1 cellular context compared by ENCODE assay signal in the genomic region with DNA sequence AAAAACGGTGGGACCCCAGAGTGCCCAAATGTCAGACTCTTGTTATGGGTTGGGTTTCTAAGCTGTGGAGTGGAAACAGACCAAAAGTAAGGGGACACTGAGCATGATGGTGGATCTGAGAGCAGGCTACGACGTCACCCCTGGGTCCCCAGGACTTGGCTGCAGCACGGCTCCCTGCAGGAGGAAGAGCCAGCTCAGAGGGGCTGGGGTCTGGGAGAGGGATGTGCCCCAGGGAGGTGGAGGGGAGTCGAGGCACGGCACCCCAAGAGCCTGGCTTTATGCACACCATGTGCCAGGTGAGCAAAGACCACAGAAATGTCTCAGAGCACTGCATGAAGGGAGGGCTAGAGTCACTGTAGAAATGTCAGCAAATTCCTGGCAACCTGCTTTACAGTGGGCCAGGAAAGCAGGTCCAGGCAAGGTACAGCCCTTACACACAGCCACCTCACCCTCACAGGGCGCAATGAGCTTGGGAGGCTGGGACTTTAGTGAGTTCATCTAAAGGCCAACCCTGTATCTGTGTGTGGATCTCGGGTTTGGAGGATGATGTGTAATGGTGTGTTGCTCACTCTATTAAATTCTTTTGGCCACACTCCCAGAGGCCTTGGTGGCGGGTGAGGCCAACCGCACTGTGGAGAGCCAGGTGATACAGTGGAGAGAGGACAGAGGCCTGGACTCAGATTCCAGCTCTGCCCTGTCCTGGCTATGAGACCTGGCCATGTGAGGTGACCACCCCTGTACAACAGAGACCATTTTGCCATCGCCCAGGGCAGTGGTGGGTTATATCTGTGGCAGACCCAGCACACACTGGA.
TF ChIP-seq lines count a peak whose summit lies in the region.

No MANE protein-coding gene starts in this region.

TF ChIP-seq in SK-N-SH treated with all-trans-retinoic acid at 6 μM for 48 hours, 23 proteins besides CTCF, POLR2A, EP300 and RAD21 (continued from another document):
- peak; percentile 51; the same call in 1 of the 2 replicates for TF ChIP-seq TCF4 (CRISPR knock-in tag; IDR thresholded peaks at IDR 0.05; ENCODE audit: borderline replicate concordance)
- TF ChIP-seq ARNTL (CRISPR knock-in tag; IDR thresholded peaks at IDR 0.05; ENCODE audit: borderline replicate concordance, low read depth): no peak
- peak; percentile 83; the same call in 1 of the 2 replicates for TF ChIP-seq ZFP3 (CRISPR knock-in tag; IDR thresholded peaks at IDR 0.05)
- no peak for TF ChIP-seq ZFP30 (CRISPR knock-in tag; IDR thresholded peaks at IDR 0.05)
- 0 out of 2 replicates have a peak, but pooled peaks have one; percentile 25 for TF ChIP-seq ZNF70 (CRISPR knock-in tag; IDR thresholded peaks at IDR 0.05)
- peak; percentile 63; the same call in 1 of the 2 replicates for TF ChIP-seq CSDC2 (CRISPR knock-in tag; IDR thresholded peaks at IDR 0.05)
- TF ChIP-seq ZNF8 (CRISPR knock-in tag; IDR thresholded peaks at IDR 0.05): peak; percentile 10; the same call in 1 of the 2 replicates
- peak; percentile 65 for TF ChIP-seq ISL1 (CRISPR knock-in tag; IDR thresholded peaks at IDR 0.05)
- TF ChIP-seq ZNF565 (CRISPR knock-in tag; conservative IDR thresholded peaks at IDR 0.05; ENCODE audit: low read depth): 0 out of 2 replicates have a peak, but pooled peaks have one; percentile 21
- no peak for TF ChIP-seq OSR1 (CRISPR knock-in tag; IDR thresholded peaks at IDR 0.05)
- TF ChIP-seq PATZ1 (CRISPR knock-in tag; IDR thresholded peaks at IDR 0.05; ENCODE audit: borderline replicate concordance): no peak
